In the genomic region with DNA sequence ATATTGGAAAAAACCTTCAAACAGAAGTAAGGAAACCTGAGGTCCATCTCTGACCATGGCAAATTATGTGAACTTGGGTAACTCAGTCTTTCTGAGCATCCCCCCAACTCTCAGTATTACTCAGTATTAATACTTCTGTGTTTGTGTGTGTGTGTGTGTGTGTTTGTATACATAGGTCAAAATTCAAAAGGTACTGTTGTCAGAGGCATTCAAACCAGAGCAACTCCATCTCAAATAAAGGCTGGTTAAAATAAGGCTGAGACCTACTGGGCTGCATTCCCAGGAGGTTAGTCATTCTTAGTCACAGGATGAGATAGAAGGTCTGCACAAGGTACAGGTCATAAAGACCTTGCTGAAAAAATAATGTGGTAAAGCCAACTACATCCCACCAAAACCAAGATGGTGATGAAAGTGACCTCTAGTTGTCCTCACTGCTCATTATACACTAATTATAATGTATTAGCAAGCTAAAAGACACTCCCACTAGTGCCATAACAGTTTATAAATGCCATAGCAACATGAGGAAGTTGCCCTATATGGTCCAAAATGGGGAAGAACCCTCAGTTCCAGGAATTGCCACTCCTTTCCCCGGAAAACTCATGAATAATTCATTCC, we compare ENCODE assay signal across 10 cellular contexts. TPM values are rescaled to one million over a fixed set of nuclear protein-coding genes. Genes with fewer than 3 reads are reported as not detected.
DNase-seq lines count a peak whose midpoint lies in the region; ATAC-seq and TF ChIP-seq lines count a peak whose summit lies in the region.
"Had no signal": no experiment of that assay in that cellular context is flagged by ENCODE, and none has a peak within 500 bp of the region (broad histone marks: within the 10 kb centered on the region; RNA-seq: fewer than 3 reads in every experiment).

No MANE protein-coding gene starts in this region.

- TF ChIP-seq CTCF in AG10803 (conservative IDR thresholded peaks at IDR 0.05; ENCODE audit: low read length) (no peak), astrocyte of the spinal cord (IDR thresholded peaks at IDR 0.05; ENCODE audit: low read depth, low read length) (no peak), left lung (IDR thresholded peaks at IDR 0.05) (no peak)

- in situ Hi-C loops in KBM-7 (cut with MboI; ENCODE audit: low pct_unique_long_range_greater_than_20kb, low sequenced_read_pairs) (no loop called here), astrocyte of the spinal cord (cut with HindIII; ENCODE audit: low sequenced_read_pairs) (no loop called here)

- no peak overlapping the region for H3K27ac ChIP-seq in left lung

- H3K9me3 ChIP-seq in left lung = no peaks in the 10 kb centered on the region

- intact Hi-C loops in left lung (cut with DNase I) = no loop called here

- H3K36me3 ChIP-seq in left lung = no peaks in the 10 kb centered on the region

- H3K27me3 ChIP-seq in left lung = no peaks in the 10 kb centered on the region

- ATAC-seq in left lung = peak; percentile 82
- no peak for ATAC-seq in GM19351 (IDR thresholded peaks at IDR 0.05; ENCODE audit: unreplicated experiment)
- ATAC-seq: effector memory CD8-positive, alpha-beta T cell had no signal

- DNase-seq in AG10803 (ENCODE audit: low read depth) (peak; percentile 26), KBM-7 (peak; percentile 84), astrocyte of the spinal cord (ENCODE audit: low read depth, low spot score) (peak; percentile 94), left lung (no peak), superior temporal gyrus (ENCODE audit: extremely low spot score) (no peak), NCI-H69 (lab: John Stamatoyannopoulos, UW) (no peak)
- DNase-seq in stimulated activated CD4-positive, alpha-beta T cell treated with anti-CD3 and anti-CD28 coated beads, Interleukin-2, amount 100 ng/mL, for 48 hours = no peak
- DNase-seq: effector memory CD8-positive, alpha-beta T cell had no signal

- no peak overlapping the region for H3K4me3 ChIP-seq in AG10803 (ENCODE audit: low read length)
- H3K4me3 ChIP-seq in astrocyte of the spinal cord (ENCODE audit: low read depth, low read length) = no peak overlapping the region
- H3K4me3 ChIP-seq in left lung = no peak overlapping the region

- peaks cover 0 to 12% of the 10 kb centered on the region in 2 donors for H3K4me1 ChIP-seq in left lung

RNA-seq across cellular contexts. Expression of gene SLC22A16, which starts 33.3 kb away (rescaled TPM):
- 1 to 10 TPM in 1 of 2 donors, under 1 TPM in 1; 0.52 to 5.4 TPM for total RNA-seq in left lung
- total RNA-seq: SK-MEL-5 had no signal

Comparison
In these comparisons a context has a peak if more than half of its experiments do, and no peak if none do; other contexts are left out.
1. DNase-seq: peak in AG10803 (single experiment), KBM-7 (single experiment) and astrocyte of the spinal cord (single experiment); none in left lung (0 of 2), superior temporal gyrus (single experiment), NCI-H69 (single experiment) and stimulated activated CD4-positive, alpha-beta T cell treated with anti-CD3 and anti-CD28 coated beads, Interleukin-2, amount 100 ng/mL, for 48 hours (0 of 2).